ENCODE assay signal across 8 cellular contexts in the genomic region with DNA sequence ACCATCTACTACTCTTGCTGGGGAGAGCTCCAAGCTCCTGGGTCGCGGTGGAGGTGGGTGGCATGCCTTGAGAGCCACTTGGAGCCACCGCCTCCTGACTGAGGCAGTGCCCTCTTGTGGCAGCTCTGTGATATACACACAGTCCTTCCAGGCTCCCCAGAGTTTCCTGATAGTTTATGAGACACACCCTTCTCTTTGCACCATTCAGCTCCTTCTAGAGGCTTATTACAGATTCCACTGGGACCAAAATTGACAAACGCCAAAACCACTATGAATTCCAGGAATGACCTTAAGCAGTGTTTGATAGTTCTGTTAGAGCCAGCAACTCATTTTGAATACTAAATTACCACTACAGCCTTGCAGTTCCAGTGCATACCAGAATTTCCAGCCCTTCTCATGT.
A peak's percentile ranks its signal among the peaks of the same experiment; 100 is the strongest.
DNase-seq lines count a peak whose midpoint lies in the region; ATAC-seq and TF ChIP-seq lines count a peak whose summit lies in the region.

No MANE protein-coding gene starts in this region.

- H3K27ac ChIP-seq in adrenal gland (no peak overlapping the region), spleen (no peak overlapping the region)

- H3K4me1 ChIP-seq in adrenal gland (replicated peaks in 1 of 2) = no peaks in the 10 kb centered on the region
- H3K4me1 ChIP-seq in spleen = no peaks in the 10 kb centered on the region

- TF ChIP-seq CTCF in adrenal gland (IDR thresholded peaks at IDR 0.05) (peak; percentile 51 to 67 (median 61)), spleen (IDR thresholded peaks at IDR 0.05 in 8 of 11, conservative IDR thresholded peaks at IDR 0.05 in 3 of 11) (peak; percentile 6 to 76 (median 51))

- WGBS in adrenal gland, 4 donors = 0 to 10% (median 5%) methylated on average over 1 to 4 of the region's 4 CpGs
- WGBS in spleen, 5 donors = 0 to 11% (median 5%) methylated on average over 4 of the region's 4 CpGs

- ATAC-seq in GM18868 (IDR thresholded peaks at IDR 0.05; ENCODE audit: unreplicated experiment) = peak; percentile 95
- ATAC-seq in HG03354 (IDR thresholded peaks at IDR 0.05; ENCODE audit: poor library complexity, severe bottlenecking, unreplicated experiment) = peak; percentile 91

- DNase-seq in COLO668 (lab: John Stamatoyannopoulos, UW; ENCODE audit: unreplicated experiment) = peak; percentile 72
- DNase-seq in NOMO-1 (lab: John Stamatoyannopoulos, UW; ENCODE audit: unreplicated experiment in 2 of 2) = peak; percentile 18 to 33
- peak; percentile 22 to 70 (median 49) for DNase-seq in adrenal gland
- DNase-seq in hepatic stellate cell (ENCODE audit: low spot score) = peak; percentile 48
- DNase-seq in spleen = no peak
- DNase-seq in effector CD8-positive, alpha-beta T cell (lab: John Stamatoyannopoulos, UW) = no peak

- H3K27me3 ChIP-seq in adrenal gland (no peaks in the 10 kb centered on the region), spleen (replicated peaks in 1 of 7) (peaks cover 0 to 38% (median 0%) of the 10 kb centered on the region in 7 donors)

- intact Hi-C loops in adrenal gland (cut with DNase I) = loop anchor here in 1 of 2 donors (10.0 kb wide), 1 partner anchor 192 kb away; no protein-coding TSS in a partner anchor
- intact Hi-C loops in spleen (cut with DNase I; ENCODE audit: low total_unique reads) = no loop called here

- H3K36me3 ChIP-seq in adrenal gland (replicated peaks in 1 of 2) (no peaks in the 10 kb centered on the region), spleen (no peaks in the 10 kb centered on the region)

- H3K9me3 ChIP-seq in adrenal gland (replicated peaks in 1 of 3) (no peaks in the 10 kb centered on the region), spleen (no peaks in the 10 kb centered on the region)

- H3K4me3 ChIP-seq in adrenal gland = no peak overlapping the region
- no peak overlapping the region for H3K4me3 ChIP-seq in spleen

- TF ChIP-seq POLR2A in adrenal gland (IDR thresholded peaks at IDR 0.05) (no peak), spleen (IDR thresholded peaks at IDR 0.05) (no peak)

Comparison
In these comparisons a context has a peak if more than half of its experiments do, and no peak if none do; other contexts are left out.
1. DNase-seq: peak in COLO668 (single experiment), NOMO-1 (2 of 2), adrenal gland (7 of 7) and hepatic stellate cell (single experiment); none in spleen (single experiment) and effector CD8-positive, alpha-beta T cell (single experiment).